Comparison of ENCODE assay signal across 8 cellular contexts in the genomic region with DNA sequence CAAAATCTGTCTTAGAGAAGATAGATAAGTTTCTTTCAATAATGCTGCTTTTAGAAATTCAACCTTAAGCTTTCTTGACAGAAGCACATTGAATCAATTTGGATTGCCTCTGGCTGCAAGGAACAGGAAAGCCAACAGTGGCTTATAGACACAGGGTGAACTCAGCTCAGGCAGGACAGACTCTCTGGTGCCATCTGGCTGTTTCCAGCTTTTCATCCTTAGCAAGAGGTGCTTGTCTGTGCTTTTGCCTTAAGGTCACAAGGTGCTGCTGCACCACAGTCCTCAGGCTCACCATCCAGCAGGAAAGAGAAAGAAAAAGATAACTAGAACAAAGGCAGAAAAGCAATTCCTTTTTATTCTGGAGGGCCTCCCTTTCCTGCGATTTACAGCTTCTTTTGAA.
DNase-seq lines count a peak whose midpoint lies in the region; ATAC-seq and TF ChIP-seq lines count a peak whose summit lies in the region.

No MANE protein-coding gene starts in this region.

- H3K4me1 Mint-ChIP-seq in progenitor cell of endocrine pancreas (ENCODE audit: low read depth) (no peaks in the 10 kb centered on the region), immature natural killer cell (no peaks in the 10 kb centered on the region)

- H3K9me3 Mint-ChIP-seq in progenitor cell of endocrine pancreas (ENCODE audit: low read depth) = no peaks in the 10 kb centered on the region
- no peaks in the 10 kb centered on the region for H3K9me3 Mint-ChIP-seq in immature natural killer cell

- ATAC-seq in GM19324 (IDR thresholded peaks at IDR 0.05; ENCODE audit: low FRiP score, unreplicated experiment) = no peak

- no peak overlapping the region for H3K27ac Mint-ChIP-seq in progenitor cell of endocrine pancreas
- no peak overlapping the region for H3K27ac Mint-ChIP-seq in immature natural killer cell

- DNase-seq in ACHN (peak; percentile 39), H4 (ENCODE audit: low spot score) (peak; percentile 37), NCI-H748 (lab: John Stamatoyannopoulos, UW; ENCODE audit: unreplicated experiment) (peak; percentile 83), dermis microvascular lymphatic vessel endothelial cell (ENCODE audit: low read depth in 2 of 2) (peak; percentile 22 to 60), progenitor cell of endocrine pancreas (ENCODE audit: low spot score, unreplicated experiment) (no peak), immature natural killer cell (no peak), T-helper 1 cell (no peak)

- in situ Hi-C loops in ACHN (cut with HindIII; ENCODE audit: low pct_ligation_motif_present, low pct_unique_long_range_greater_than_20kb, low sequenced_read_pairs) = no loop called here

- H3K36me3 Mint-ChIP-seq in progenitor cell of endocrine pancreas (ENCODE audit: insufficient read depth) = no peaks in the 10 kb centered on the region
- no peaks in the 10 kb centered on the region for H3K36me3 Mint-ChIP-seq in immature natural killer cell

- H3K4me3 Mint-ChIP-seq in progenitor cell of endocrine pancreas (ENCODE audit: low read depth) (no peak overlapping the region), immature natural killer cell (no peak overlapping the region)

- H3K27me3 Mint-ChIP-seq in progenitor cell of endocrine pancreas = peaks cover 3% of the 10 kb centered on the region
- H3K27me3 Mint-ChIP-seq in immature natural killer cell (ENCODE audit: low read depth in 3 of 3) = peaks cover 0 to 5% (median 4%) of the 10 kb centered on the region in 3 donors

- TF ChIP-seq CTCF in progenitor cell of endocrine pancreas (IDR thresholded peaks at IDR 0.05; ENCODE audit: unreplicated experiment) = peak; percentile 19

Comparison
In these comparisons a context has a peak if more than half of its experiments do, and no peak if none do; other contexts are left out.
1. DNase-seq: peak in ACHN (single experiment), H4 (single experiment), NCI-H748 (single experiment) and dermis microvascular lymphatic vessel endothelial cell (2 of 2); none in progenitor cell of endocrine pancreas (single experiment), immature natural killer cell (0 of 3) and T-helper 1 cell (0 of 5).